8 cellular contexts compared by ENCODE assay signal in genomic region chr3:192812736-192813383, GRCh38.
DNase-seq lines count a peak whose midpoint lies in the region; ATAC-seq and TF ChIP-seq lines count a peak whose summit lies in the region.

No MANE protein-coding gene starts in this region.

- TF ChIP-seq POLR2A in uterus (IDR thresholded peaks at IDR 0.05), result no peak

- CTCF ChIA-PET in activated CD4-positive, alpha-beta T cell treated with anti-CD3 and anti-CD28 coated beads for 36 hours (lab: Charles Lee), result interaction anchor here (0.7 to 8.7 kb wide), 15 partner anchors 10 to 771 kb away, joined by 3 to 87 read pairs (median 4); no protein-coding TSS in a partner anchor

- POLR2A ChIA-PET in activated CD4-positive, alpha-beta T cell treated with anti-CD3 and anti-CD28 coated beads for 36 hours (lab: Charles Lee), result no interaction called here

- H3K27me3 ChIP-seq in uterus, result no peaks in the 10 kb centered on the region

- H3K9me3 Mint-ChIP-seq in activated CD4-positive, alpha-beta T cell treated with anti-CD3 and anti-CD28 coated beads for 36 hours (ENCODE audit: low read depth), result no peaks in the 10 kb centered on the region

- no peak overlapping the region for H3K4me3 Mint-ChIP-seq in activated CD4-positive, alpha-beta T cell treated with anti-CD3 and anti-CD28 coated beads for 36 hours

- no peaks in the 10 kb centered on the region for H3K36me3 ChIP-seq in uterus

- H3K27ac Mint-ChIP-seq in activated CD4-positive, alpha-beta T cell treated with anti-CD3 and anti-CD28 coated beads for 36 hours, result no peak overlapping the region

- H3K9me3 ChIP-seq in uterus, result no peaks in the 10 kb centered on the region

- peak; percentile 42 for ATAC-seq in activated CD4-positive, alpha-beta T cell treated with anti-CD3 and anti-CD28 coated beads for 36 hours
- no peak for ATAC-seq in GM19035 (IDR thresholded peaks at IDR 0.05; ENCODE audit: unreplicated experiment)

- no peaks in the 10 kb centered on the region for H3K36me3 Mint-ChIP-seq in activated CD4-positive, alpha-beta T cell treated with anti-CD3 and anti-CD28 coated beads for 36 hours (ENCODE audit: low read depth)

- peaks cover 0 to 7% of the 10 kb centered on the region in 2 donors for H3K4me1 ChIP-seq in uterus

- intact Hi-C loops in activated CD4-positive, alpha-beta T cell treated with anti-CD3 and anti-CD28 coated beads for 36 hours (cut with DNase I, micrococcal nuclease), result loop anchor here in 1 of 2 experiments (1.0 to 10.0 kb wide), 2 partner anchors 228 to 652 kb away; no protein-coding TSS in a partner anchor
- intact Hi-C loops in uterus (cut with DNase I; ENCODE audit: low total_unique reads), result no loop called here

- DNase-seq in activated CD4-positive, alpha-beta T cell treated with anti-CD3 and anti-CD28 coated beads for 36 hours, result peak; percentile 38
- no peak for DNase-seq in activated CD4-positive, alpha-beta T cell treated with anti-CD3 and anti-CD28 coated beads for 1 hour
- peak; percentile 75 to 80 for DNase-seq in NCI-H2081 (lab: John Stamatoyannopoulos, UW)
- DNase-seq in amniotic epithelial cell (ENCODE audit: low read depth), result peak; percentile 59
- peak; percentile 55 for DNase-seq in kidney glomerular epithelial cell (lab: John Stamatoyannopoulos, UW)
- DNase-seq in uterus, result peak in 1 of 2 donors; percentile 34
- no peak for DNase-seq in ecto neural progenitor cell (ENCODE audit: low spot score)

- peaks cover 7% of the 10 kb centered on the region for H3K27me3 Mint-ChIP-seq in activated CD4-positive, alpha-beta T cell treated with anti-CD3 and anti-CD28 coated beads for 36 hours

- TF ChIP-seq CTCF in uterus (IDR thresholded peaks at IDR 0.05), result peak; percentile 53 to 71 (median 59)

- peaks cover 8% of the 10 kb centered on the region for H3K4me1 Mint-ChIP-seq in activated CD4-positive, alpha-beta T cell treated with anti-CD3 and anti-CD28 coated beads for 36 hours

- no peak overlapping the region for H3K4me3 ChIP-seq in uterus

- no peak overlapping the region for H3K27ac ChIP-seq in uterus

Comparison
In these comparisons a context has a peak if more than half of its experiments do, and no peak if none do; other contexts are left out.
1. DNase-seq: peak in activated CD4-positive, alpha-beta T cell treated with anti-CD3 and anti-CD28 coated beads for 36 hours (single experiment), NCI-H2081 (2 of 2), amniotic epithelial cell (single experiment) and kidney glomerular epithelial cell (single experiment); none in activated CD4-positive, alpha-beta T cell treated with anti-CD3 and anti-CD28 coated beads for 1 hour (single experiment) and ecto neural progenitor cell (single experiment).